ENCODE assay signal across 8 cellular contexts in the genomic region with DNA sequence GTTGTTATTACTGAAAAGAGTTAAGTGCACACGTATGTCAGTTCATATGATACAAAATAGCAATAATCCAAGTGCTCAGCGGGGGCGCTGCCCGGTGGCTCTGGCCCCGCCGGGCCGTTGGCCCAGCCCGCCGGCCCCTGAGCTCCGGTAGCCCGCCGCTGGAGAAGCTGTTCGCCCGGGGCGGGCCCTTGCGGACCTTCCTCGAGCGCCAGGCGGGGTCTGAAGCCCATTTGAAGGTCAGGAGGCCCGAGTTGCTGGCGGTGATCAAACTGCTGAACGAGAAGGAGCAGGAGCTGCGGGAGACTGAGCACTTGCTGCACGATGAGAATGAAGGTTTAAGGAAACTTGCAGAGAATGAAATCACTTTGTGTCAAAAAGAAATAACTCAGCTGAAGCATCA.
DNase-seq lines count a peak whose midpoint lies in the region; ATAC-seq and TF ChIP-seq lines count a peak whose summit lies in the region.
"Not testable (repeated sequence)": the region's sequence is repeated elsewhere in the genome, so short reads cannot be mapped to it uniquely, and the experiment has no call there.

No MANE protein-coding gene starts in this region.

- peaks cover 0 to 12% (median 5%) of the 10 kb centered on the region in 7 donors for H3K9me3 Mint-ChIP-seq in CD4-positive, CD25-positive, alpha-beta regulatory T cell

- 69 to 93% methylated on average over 3 to 17 of the region's 24 CpGs for WGBS in gastroesophageal sphincter (ENCODE audit: low coverage in 1 of 2), 2 donors

- in situ Hi-C loops in brain microvascular endothelial cell (cut with HindIII; ENCODE audit: low pct_ligation_motif_present, low sequenced_read_pairs), result not testable (repeated sequence)

- TF ChIP-seq POLR2A in gastroesophageal sphincter (IDR thresholded peaks at IDR 0.05), result not testable (repeated sequence)

- H3K36me3 ChIP-seq in CD4-positive, CD25-positive, alpha-beta regulatory T cell (ENCODE audit: control insufficient read depth, insufficient read depth, low read length); brain microvascular endothelial cell (replicated peaks); gastroesophageal sphincter; lower lobe of right lung; skeletal muscle satellite cell (ENCODE audit: insufficient read depth, low read length): not testable (repeated sequence)

- not testable (repeated sequence) for H3K27me3 ChIP-seq in CD4-positive, CD25-positive, alpha-beta regulatory T cell (ENCODE audit: control insufficient read depth, insufficient read depth, low read length); brain microvascular endothelial cell (replicated peaks); gastroesophageal sphincter; lower lobe of right lung (ENCODE audit: low read depth); skeletal muscle satellite cell (ENCODE audit: control insufficient read depth, insufficient read depth, low read length)

- not testable (repeated sequence) for H3K4me2 ChIP-seq in skeletal muscle satellite cell (ENCODE audit: low read length)

- not testable (repeated sequence) for H3K36me3 Mint-ChIP-seq in CD4-positive, CD25-positive, alpha-beta regulatory T cell

- H3K9ac ChIP-seq in skeletal muscle satellite cell (ENCODE audit: low read depth, low read length), result peak overlapping the region; percentile 74

- peak in 1 of 3 donors; percentile 2 for DNase-seq in CD4-positive, CD25-positive, alpha-beta regulatory T cell
- peak; percentile 2 for DNase-seq in NCI-H146 (lab: John Stamatoyannopoulos, UW)
- DNase-seq in brain microvascular endothelial cell, lower lobe of right lung: not testable (repeated sequence)

- intact Hi-C loops in lower lobe of right lung (cut with DNase I), result not testable (repeated sequence)

- not testable (repeated sequence) for H3K4me1 Mint-ChIP-seq in CD4-positive, CD25-positive, alpha-beta regulatory T cell

- not testable (repeated sequence) for H3K9me3 ChIP-seq in CD4-positive, CD25-positive, alpha-beta regulatory T cell (ENCODE audit: control insufficient read depth in 2 of 2, low read length in 2 of 2); gastroesophageal sphincter; lower lobe of right lung; skeletal muscle satellite cell (replicated peaks; ENCODE audit: low read length)

- H3K27ac ChIP-seq in CD4-positive, CD25-positive, alpha-beta regulatory T cell (ENCODE audit: insufficient read depth, low read length, poor library complexity, severe bottlenecking), result peak overlapping the region; percentile 14
- not testable (repeated sequence) for H3K27ac ChIP-seq in brain microvascular endothelial cell
- H3K27ac ChIP-seq in gastroesophageal sphincter (peak overlapping the region in 1 of 4 donors; percentile 53), lower lobe of right lung (peak overlapping the region; percentile 49)

- not testable (repeated sequence) for TF ChIP-seq EP300 in gastroesophageal sphincter (IDR thresholded peaks at IDR 0.05)

- not testable (repeated sequence) for H3K4me3 ChIP-seq in CD4-positive, CD25-positive, alpha-beta regulatory T cell (ENCODE audit: low read depth, low read length)
- H3K4me3 ChIP-seq in WI38 (ENCODE audit: low read depth, low read length) (peak overlapping the region; percentile 46), brain microvascular endothelial cell (ENCODE audit: low read depth, low read length) (peak overlapping the region; percentile 48), gastroesophageal sphincter (peak overlapping the region in 1 of 2 donors; percentile 38), lower lobe of right lung (peak overlapping the region; percentile 43), skeletal muscle satellite cell (ENCODE audit: low read length) (peak overlapping the region; percentile 65)

- TF ChIP-seq CTCF in WI38 (IDR thresholded peaks at IDR 0.05; ENCODE audit: low read depth, low read length); brain microvascular endothelial cell (IDR thresholded peaks at IDR 0.05; ENCODE audit: low read depth, low read length, missing control alignments); gastroesophageal sphincter (IDR thresholded peaks at IDR 0.05); lower lobe of right lung (IDR thresholded peaks at IDR 0.05): not testable (repeated sequence)

- H3K4me3 Mint-ChIP-seq in CD4-positive, CD25-positive, alpha-beta regulatory T cell, result not testable (repeated sequence)

- H3K27me3 Mint-ChIP-seq in CD4-positive, CD25-positive, alpha-beta regulatory T cell, result not testable (repeated sequence)

- not testable (repeated sequence) for H3K27ac Mint-ChIP-seq in CD4-positive, CD25-positive, alpha-beta regulatory T cell

- ATAC-seq in CD4-positive, CD25-positive, alpha-beta regulatory T cell (ENCODE audit: low read depth in 2 of 2), result peak in 1 of 2 donors; percentile 22
- peak; percentile 40 for ATAC-seq in HG03097 (IDR thresholded peaks at IDR 0.05; ENCODE audit: low FRiP score, unreplicated experiment)
- peak; percentile 39 for ATAC-seq in gastroesophageal sphincter
- ATAC-seq in lower lobe of right lung, result peak in 1 of 2 donors; percentile 45

- H3K4me1 ChIP-seq in CD4-positive, CD25-positive, alpha-beta regulatory T cell (ENCODE audit: control insufficient read depth, insufficient read depth, low read length, poor library complexity, severe bottlenecking); gastroesophageal sphincter; lower lobe of right lung; skeletal muscle satellite cell (ENCODE audit: control insufficient read depth, insufficient read depth, low read length): not testable (repeated sequence)
